ENCODE assay signal across 1 cellular context in the genomic region with DNA sequence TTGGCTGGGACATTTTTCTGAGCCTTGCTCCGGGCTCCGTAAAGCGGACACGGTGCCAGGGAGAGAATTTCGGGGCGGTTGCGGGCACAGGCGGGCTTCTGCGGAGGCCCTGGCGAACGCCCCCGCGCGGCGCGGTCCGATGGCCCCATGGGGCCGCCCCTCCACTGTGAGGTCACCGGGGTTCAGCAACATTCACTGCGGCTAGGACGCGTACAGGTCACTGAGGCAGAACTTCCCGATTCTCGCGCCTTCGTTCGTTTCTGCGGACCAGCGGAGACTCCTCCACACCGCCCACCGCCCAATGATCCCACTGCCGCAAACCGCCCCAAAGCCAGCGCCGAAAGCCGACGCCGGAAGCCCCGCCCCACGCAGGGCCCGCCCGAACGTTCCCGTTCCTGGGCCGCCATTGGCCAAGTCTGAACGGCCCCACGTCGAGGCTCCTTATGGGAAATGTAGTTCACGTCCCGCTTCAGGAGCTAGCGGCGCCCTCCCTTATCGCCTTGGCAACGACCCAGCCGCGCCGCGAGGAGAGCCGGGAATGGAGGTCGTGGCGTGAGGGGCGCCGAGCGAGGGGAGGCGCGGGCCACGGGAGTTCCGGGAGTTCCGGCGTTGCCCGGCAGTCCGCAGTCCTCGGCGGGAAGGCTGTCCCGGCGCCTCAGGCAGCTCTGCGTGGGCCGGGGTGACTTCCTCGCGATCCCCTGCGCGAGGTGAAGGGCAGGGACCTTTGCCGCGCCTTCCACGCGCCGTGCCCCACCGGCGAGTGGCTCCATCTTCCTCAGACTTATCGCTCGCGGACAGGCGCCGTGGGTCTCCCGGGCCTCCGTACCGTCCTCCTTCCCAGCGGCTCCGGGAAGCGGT.
TF ChIP-seq lines count a peak whose summit lies in the region.

ZNF584 (plus strand) TSS at position 498 of the 858 bp plus-strand sequence. CDS start 499 bp downstream, outside the sequence.

TF ChIP-seq in HepG2, 621 proteins besides CTCF, POLR2A, EP300 and RAD21 (continued from another document and continues in another):
- TF ChIP-seq AHR (CRISPR knock-in tag; IDR thresholded peaks at IDR 0.05) (0 out of 2 replicates have a peak, but pooled peaks have one; percentile 11), STAT6 (CRISPR knock-in tag; IDR thresholded peaks at IDR 0.05; ENCODE audit: borderline replicate concordance) (peak; percentile 49; the same call in 1 of the 2 replicates), ZNF761 (CRISPR knock-in tag; conservative IDR thresholded peaks at IDR 0.05) (peak; percentile 83; the same call in 1 of the 2 replicates), CSRNP2 (CRISPR knock-in tag; conservative IDR thresholded peaks at IDR 0.05; ENCODE audit: low read depth) (no peak), HNF4A (CRISPR knock-in tag; IDR thresholded peaks at IDR 0.05) (no peak), ZNF343 (CRISPR knock-in tag; IDR thresholded peaks at IDR 0.05) (peak; percentile 79; the same call in 1 of the 2 replicates), FOXC1 (CRISPR knock-in tag; IDR thresholded peaks at IDR 0.05; ENCODE audit: borderline replicate concordance) (0 out of 2 replicates have a peak, but pooled peaks have one; percentile 43), ZBTB8A (CRISPR knock-in tag; IDR thresholded peaks at IDR 0.05; ENCODE audit: borderline replicate concordance, low read depth) (no peak), ZKSCAN8 (CRISPR knock-in tag; IDR thresholded peaks at IDR 0.05; ENCODE audit: borderline replicate concordance) (no peak), PITX1 (CRISPR knock-in tag; IDR thresholded peaks at IDR 0.05) (no peak; the same call in none of the 2 replicates), ZNF614 (CRISPR knock-in tag; IDR thresholded peaks at IDR 0.05; ENCODE audit: borderline replicate concordance) (no peak; the same call in 1 of the 2 replicates), ZNF12 (CRISPR knock-in tag; IDR thresholded peaks at IDR 0.05) (no peak), ZNF784 (CRISPR knock-in tag; IDR thresholded peaks at IDR 0.05; ENCODE audit: borderline replicate concordance) (0 out of 2 replicates have a peak, but pooled peaks have one; percentile 36), TEAD3 (CRISPR knock-in tag; optimal IDR thresholded peaks at IDR 0.05; ENCODE audit: borderline replicate concordance) (peak; percentile 50), JDP2 (CRISPR knock-in tag; IDR thresholded peaks at IDR 0.05; ENCODE audit: borderline replicate concordance) (no peak), FLYWCH1 (CRISPR knock-in tag; IDR thresholded peaks at IDR 0.05) (0 out of 2 replicates have a peak, but pooled peaks have one; percentile 55), NCOR1 (IDR thresholded peaks at IDR 0.05; ENCODE audit: borderline replicate concordance, low read length) (no peak), NR2F2 (IDR thresholded peaks at IDR 0.05; ENCODE audit: borderline replicate concordance, low read depth) (no peak; the same call in 1 of the 2 replicates), MTF2 (CRISPR knock-in tag; IDR thresholded peaks at IDR 0.05; ENCODE audit: borderline replicate concordance) (no peak; the same call in 1 of the 2 replicates), SKI (IDR thresholded peaks at IDR 0.05; ENCODE audit: partially characterized antibody) (no peak), CCAR2 (optimal IDR thresholded peaks at IDR 0.05; ENCODE audit: low read depth, low read length) (no peak), KLF6 (CRISPR knock-in tag; IDR thresholded peaks at IDR 0.05) (no peak), RFX1 (IDR thresholded peaks at IDR 0.05) (peak; percentile 89), JUND (CRISPR knock-in tag; IDR thresholded peaks at IDR 0.05) (no peak), MED1 (CRISPR knock-in tag; IDR thresholded peaks at IDR 0.05) (no peak; the same call in none of the 2 replicates), ZNF354B (CRISPR knock-in tag; IDR thresholded peaks at IDR 0.05) (peak; percentile 85; the same call in 1 of the 2 replicates), ZNF274 (CRISPR knock-in tag; IDR thresholded peaks at IDR 0.05) (no peak), SMAD3 (CRISPR knock-in tag; IDR thresholded peaks at IDR 0.05) (0 out of 2 replicates have a peak, but pooled peaks have one; percentile 19), KMT2A (CRISPR knock-in tag; IDR thresholded peaks at IDR 0.05) (peak; percentile 3; the same call in 1 of the 2 replicates), CREB1 (IDR thresholded peaks at IDR 0.05) (peak; percentile 62), CREB1 (CRISPR knock-in tag; IDR thresholded peaks at IDR 0.05) (peak; percentile 79), MED8 (CRISPR knock-in tag; IDR thresholded peaks at IDR 0.05; ENCODE audit: insufficient replicate concordance) (no peak), BCL6 (CRISPR knock-in tag; IDR thresholded peaks at IDR 0.05) (no peak), SKIL (CRISPR knock-in tag; IDR thresholded peaks at IDR 0.05; ENCODE audit: borderline replicate concordance) (no peak), ATAD3A (CRISPR knock-in tag; IDR thresholded peaks at IDR 0.05) (no peak), YY1 (IDR thresholded peaks at IDR 0.05; ENCODE audit: insufficient read depth, insufficient replicate concordance, low read depth, low read length) (peak; percentile 80)
- TF ChIP-seq, protein P1, sequence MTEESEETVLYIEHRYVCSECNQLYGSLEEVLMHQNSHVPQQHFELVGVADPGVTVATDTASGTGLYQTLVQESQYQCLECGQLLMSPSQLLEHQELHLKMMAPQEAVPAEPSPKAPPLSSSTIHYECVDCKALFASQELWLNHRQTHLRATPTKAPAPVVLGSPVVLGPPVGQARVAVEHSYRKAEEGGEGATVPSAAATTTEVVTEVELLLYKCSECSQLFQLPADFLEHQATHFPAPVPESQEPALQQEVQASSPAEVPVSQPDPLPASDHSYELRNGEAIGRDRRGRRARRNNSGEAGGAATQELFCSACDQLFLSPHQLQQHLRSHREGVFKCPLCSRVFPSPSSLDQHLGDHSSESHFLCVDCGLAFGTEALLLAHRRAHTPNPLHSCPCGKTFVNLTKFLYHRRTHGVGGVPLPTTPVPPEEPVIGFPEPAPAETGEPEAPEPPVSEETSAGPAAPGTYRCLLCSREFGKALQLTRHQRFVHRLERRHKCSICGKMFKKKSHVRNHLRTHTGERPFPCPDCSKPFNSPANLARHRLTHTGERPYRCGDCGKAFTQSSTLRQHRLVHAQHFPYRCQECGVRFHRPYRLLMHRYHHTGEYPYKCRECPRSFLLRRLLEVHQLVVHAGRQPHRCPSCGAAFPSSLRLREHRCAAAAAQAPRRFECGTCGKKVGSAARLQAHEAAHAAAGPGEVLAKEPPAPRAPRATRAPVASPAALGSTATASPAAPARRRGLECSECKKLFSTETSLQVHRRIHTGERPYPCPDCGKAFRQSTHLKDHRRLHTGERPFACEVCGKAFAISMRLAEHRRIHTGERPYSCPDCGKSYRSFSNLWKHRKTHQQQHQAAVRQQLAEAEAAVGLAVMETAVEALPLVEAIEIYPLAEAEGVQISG (CRISPR knock-in tag; IDR thresholded peaks at IDR 0.05), result peak; percentile 88
- TF ChIP-seq, protein P2, sequence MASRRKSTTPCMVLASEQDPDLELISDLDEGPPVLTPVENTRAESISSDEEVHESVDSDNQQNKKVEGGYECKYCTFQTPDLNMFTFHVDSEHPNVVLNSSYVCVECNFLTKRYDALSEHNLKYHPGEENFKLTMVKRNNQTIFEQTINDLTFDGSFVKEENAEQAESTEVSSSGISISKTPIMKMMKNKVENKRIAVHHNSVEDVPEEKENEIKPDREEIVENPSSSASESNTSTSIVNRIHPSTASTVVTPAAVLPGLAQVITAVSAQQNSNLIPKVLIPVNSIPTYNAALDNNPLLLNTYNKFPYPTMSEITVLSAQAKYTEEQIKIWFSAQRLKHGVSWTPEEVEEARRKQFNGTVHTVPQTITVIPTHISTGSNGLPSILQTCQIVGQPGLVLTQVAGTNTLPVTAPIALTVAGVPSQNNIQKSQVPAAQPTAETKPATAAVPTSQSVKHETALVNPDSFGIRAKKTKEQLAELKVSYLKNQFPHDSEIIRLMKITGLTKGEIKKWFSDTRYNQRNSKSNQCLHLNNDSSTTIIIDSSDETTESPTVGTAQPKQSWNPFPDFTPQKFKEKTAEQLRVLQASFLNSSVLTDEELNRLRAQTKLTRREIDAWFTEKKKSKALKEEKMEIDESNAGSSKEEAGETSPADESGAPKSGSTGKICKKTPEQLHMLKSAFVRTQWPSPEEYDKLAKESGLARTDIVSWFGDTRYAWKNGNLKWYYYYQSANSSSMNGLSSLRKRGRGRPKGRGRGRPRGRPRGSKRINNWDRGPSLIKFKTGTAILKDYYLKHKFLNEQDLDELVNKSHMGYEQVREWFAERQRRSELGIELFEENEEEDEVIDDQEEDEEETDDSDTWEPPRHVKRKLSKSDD (CRISPR knock-in tag; IDR thresholded peaks at IDR 0.05; ENCODE audit: low read depth), result no peak; the same call in 1 of the 2 replicates
- TF ChIP-seq, protein P3, sequence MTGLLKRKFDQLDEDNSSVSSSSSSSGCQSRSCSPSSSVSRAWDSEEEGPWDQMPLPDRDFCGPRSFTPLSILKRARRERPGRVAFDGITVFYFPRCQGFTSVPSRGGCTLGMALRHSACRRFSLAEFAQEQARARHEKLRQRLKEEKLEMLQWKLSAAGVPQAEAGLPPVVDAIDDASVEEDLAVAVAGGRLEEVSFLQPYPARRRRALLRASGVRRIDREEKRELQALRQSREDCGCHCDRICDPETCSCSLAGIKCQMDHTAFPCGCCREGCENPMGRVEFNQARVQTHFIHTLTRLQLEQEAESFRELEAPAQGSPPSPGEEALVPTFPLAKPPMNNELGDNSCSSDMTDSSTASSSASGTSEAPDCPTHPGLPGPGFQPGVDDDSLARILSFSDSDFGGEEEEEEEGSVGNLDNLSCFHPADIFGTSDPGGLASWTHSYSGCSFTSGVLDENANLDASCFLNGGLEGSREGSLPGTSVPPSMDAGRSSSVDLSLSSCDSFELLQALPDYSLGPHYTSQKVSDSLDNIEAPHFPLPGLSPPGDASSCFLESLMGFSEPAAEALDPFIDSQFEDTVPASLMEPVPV (CRISPR knock-in tag; IDR thresholded peaks at IDR 0.05), result peak; percentile 83
- TF ChIP-seq, protein P4, sequence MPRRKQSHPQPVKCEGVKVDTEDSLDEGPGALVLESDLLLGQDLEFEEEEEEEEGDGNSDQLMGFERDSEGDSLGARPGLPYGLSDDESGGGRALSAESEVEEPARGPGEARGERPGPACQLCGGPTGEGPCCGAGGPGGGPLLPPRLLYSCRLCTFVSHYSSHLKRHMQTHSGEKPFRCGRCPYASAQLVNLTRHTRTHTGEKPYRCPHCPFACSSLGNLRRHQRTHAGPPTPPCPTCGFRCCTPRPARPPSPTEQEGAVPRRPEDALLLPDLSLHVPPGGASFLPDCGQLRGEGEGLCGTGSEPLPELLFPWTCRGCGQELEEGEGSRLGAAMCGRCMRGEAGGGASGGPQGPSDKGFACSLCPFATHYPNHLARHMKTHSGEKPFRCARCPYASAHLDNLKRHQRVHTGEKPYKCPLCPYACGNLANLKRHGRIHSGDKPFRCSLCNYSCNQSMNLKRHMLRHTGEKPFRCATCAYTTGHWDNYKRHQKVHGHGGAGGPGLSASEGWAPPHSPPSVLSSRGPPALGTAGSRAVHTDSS (CRISPR knock-in tag; conservative IDR thresholded peaks at IDR 0.05), result no peak
